ENCODE assay signal across 23 cellular contexts in the genomic region with DNA sequence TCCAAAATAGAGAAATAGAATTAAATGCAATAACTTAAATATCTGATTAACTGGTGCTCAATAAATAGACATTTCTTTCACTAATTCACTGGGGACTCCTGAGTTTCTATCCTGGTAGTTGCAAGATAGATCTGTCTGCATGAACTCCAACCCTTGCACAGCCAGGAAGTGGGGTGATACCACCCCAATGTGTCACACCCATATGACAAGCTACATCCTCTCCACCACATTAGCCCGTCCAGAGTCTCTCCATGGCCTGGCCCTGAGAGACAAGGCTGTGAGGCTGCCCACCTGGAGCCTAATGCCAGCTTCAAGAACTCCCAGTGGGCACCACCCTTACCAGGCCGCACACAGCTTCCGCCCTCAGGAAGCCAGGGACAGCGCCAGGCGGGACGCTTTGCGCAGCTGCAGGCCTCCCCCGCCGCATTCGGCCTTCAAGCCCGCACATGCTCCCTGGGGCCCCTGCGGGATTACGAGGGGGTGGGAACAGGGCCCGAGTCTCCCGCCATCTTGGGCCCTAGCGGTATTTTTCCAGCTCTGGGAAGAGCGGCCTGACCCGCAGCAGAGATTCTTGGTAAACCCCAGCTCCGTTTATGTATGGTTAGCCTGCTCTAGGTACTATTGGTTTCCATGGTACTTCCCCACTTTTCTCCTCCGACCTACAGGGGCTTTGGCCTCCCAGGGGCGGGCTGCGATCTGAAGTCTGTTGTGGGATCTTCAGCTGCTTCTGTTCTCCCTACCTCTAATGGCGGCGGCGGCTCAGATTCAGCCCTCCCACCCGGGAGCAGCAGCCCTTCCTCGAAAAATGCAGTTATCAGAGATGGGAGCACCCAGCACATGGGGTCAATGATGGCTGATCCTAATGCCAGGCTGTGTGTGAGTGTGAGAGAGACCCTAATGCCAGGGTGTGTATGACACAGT. TPM values are rescaled to one million over a fixed set of nuclear protein-coding genes. Genes with fewer than 3 reads are reported as not detected.
DNase-seq lines count a peak whose midpoint lies in the region; ATAC-seq, FAIRE-seq and TF ChIP-seq lines count a peak whose summit lies in the region.
"Had no signal": no experiment of that assay in that cellular context is flagged by ENCODE, and none has a peak within 500 bp of the region (broad histone marks: within the 10 kb centered on the region; RNA-seq: fewer than 3 reads in every experiment).

A gene (plus strand): TSS at position 496 of the 921 bp plus-strand sequence. CDS start 13,500 bp downstream, outside the sequence.

- whole genome bisulfite sequencing in spleen, 5 donors, result 91 to 96% (median 93%) methylated on average over 26 to 27 of the region's 27 CpGs

- ATAC-seq in DND-41 (ENCODE audit: insufficient read depth, low read depth), result peak; percentile 45; the same call in 1 of the 3 replicates
- ATAC-seq: PC-3, SK-N-SH treated with all-trans-retinoic acid at 6 μM for 48 hours had no signal

- no peak for FAIRE-seq in kidney (lab: Jason Lieb, UNC)
- FAIRE-seq: A204.1, GM12891, GM18507 had no signal

- intact Hi-C loops in kidney (cut with DNase I) (no loop called here), spleen (cut with DNase I; ENCODE audit: low total_unique reads) (no loop called here)

- H3K9me3 ChIP-seq in DND-41 (ENCODE audit: insufficient read depth, low read length, severe bottlenecking), result no peaks in the 10 kb centered on the region
- H3K9me3 ChIP-seq in kidney (ENCODE audit: control insufficient read depth in 1 of 2, low read length in 2 of 2), result no peaks in the 10 kb centered on the region
- H3K9me3 ChIP-seq in spleen, result no peaks in the 10 kb centered on the region
- H3K9me3 ChIP-seq: Caco-2, HAP-1 had no signal

- TF ChIP-seq POLR2A in spleen (IDR thresholded peaks at IDR 0.05), result no peak

- no peaks in the 10 kb centered on the region for H3K36me3 ChIP-seq in DND-41 (ENCODE audit: insufficient read depth, low read length)
- H3K36me3 ChIP-seq in H7 (replicated peaks; ENCODE audit: control insufficient read depth, insufficient read depth, low read length), result no peaks in the 10 kb centered on the region
- H3K36me3 ChIP-seq in kidney (ENCODE audit: control insufficient read depth in 1 of 2, insufficient read depth in 2 of 2, low read length in 2 of 2), result no peaks in the 10 kb centered on the region
- no peaks in the 10 kb centered on the region for H3K36me3 ChIP-seq in spleen
- H3K36me3 ChIP-seq: HAP-1 had no signal

- TF ChIP-seq CTCF in DND-41 (IDR thresholded peaks at IDR 0.05; ENCODE audit: borderline replicate concordance, extremely low read depth, low read length, poor library complexity, severe bottlenecking) (no peak), kidney (IDR thresholded peaks at IDR 0.05; ENCODE audit: borderline replicate concordance, extremely low read depth, insufficient read depth) (no peak), spleen (IDR thresholded peaks at IDR 0.05 in 8 of 11, conservative IDR thresholded peaks at IDR 0.05 in 3 of 11) (no peak)

- no peak within 1 kb of the TSS for H3K9ac ChIP-seq in DND-41 (ENCODE audit: low read depth, low read length)
- no peak within 1 kb of the TSS for H3K9ac ChIP-seq in kidney (ENCODE audit: low read length in 2 of 2)

- H3K4me3 ChIP-seq in DND-41 (ENCODE audit: low read depth in 1 of 2, low read length in 2 of 2) (no peak within 1 kb of the TSS), H7 (ENCODE audit: insufficient read depth, low read depth, low read length) (no peak within 1 kb of the TSS), kidney (ENCODE audit: low read length in 2 of 2) (no peak within 1 kb of the TSS), spleen (no peak within 1 kb of the TSS)
- H3K4me3 ChIP-seq: HAP-1 had no signal

- no peaks in the 10 kb centered on the region for H3K79me2 ChIP-seq in DND-41 (ENCODE audit: insufficient read depth, low read length)

- H3K27ac ChIP-seq in DND-41 (ENCODE audit: low read length) (no peak within 1 kb of the TSS), kidney (ENCODE audit: low read depth in 2 of 2, low read length in 2 of 2) (no peak within 1 kb of the TSS), spleen (no peak within 1 kb of the TSS)
- H3K27ac ChIP-seq: HL-60, RWPE1 had no signal

- H3K27me3 ChIP-seq in DND-41 (ENCODE audit: insufficient read depth, low read length, poor library complexity) (no peaks in the 10 kb centered on the region), H7 (ENCODE audit: control insufficient read depth, insufficient read depth, low read length) (no peaks in the 10 kb centered on the region), spleen (replicated peaks in 1 of 7) (peaks cover 0 to 5% (median 0%) of the 10 kb centered on the region in 7 donors)

- no peak for DNase-seq in DND-41
- peak; percentile 5 for DNase-seq in H7
- peak; percentile 69 for DNase-seq in kidney
- DNase-seq in spleen, result peak; percentile 69
- no peak for DNase-seq in dermis blood vessel endothelial cell
- DNase-seq in T-helper 2 cell, result no peak
- no peak for DNase-seq in NCI-H1436 (lab: John Stamatoyannopoulos, UW)
- DNase-seq: Caco-2; CD4-positive, alpha-beta T cell; NCI-H1105; NCI-H187; NCI-H526; PC-3; SIG-M5 had no signal

- no peaks in the 10 kb centered on the region for H4K20me1 ChIP-seq in DND-41 (ENCODE audit: insufficient read depth, low read length)

- no peaks in the 10 kb centered on the region for H3K4me1 ChIP-seq in DND-41 (ENCODE audit: insufficient read depth, low read length)
- no peaks in the 10 kb centered on the region for H3K4me1 ChIP-seq in kidney (ENCODE audit: control insufficient read depth in 1 of 2, insufficient read depth in 1 of 2, low read depth in 1 of 2, low read length in 2 of 2)
- H3K4me1 ChIP-seq in spleen, result no peaks in the 10 kb centered on the region
- H3K4me1 ChIP-seq: Caco-2, HAP-1 had no signal

- H2AFZ ChIP-seq in DND-41 (ENCODE audit: low read depth, low read length), result no peak within 1 kb of the TSS

- no peak within 1 kb of the TSS for H3K4me2 ChIP-seq in DND-41 (ENCODE audit: insufficient read depth, low read length)

RNA-seq across cellular contexts. Expression of the gene that starts here (rescaled TPM):
- total RNA-seq in H7 (2014; rRNA removed; shearing (Covaris generic)), result not detected in 2 replicates
- 0.06 TPM for total RNA-seq in kidney
- not detected for polyA plus RNA-seq in kidney (ENCODE audit: insufficient read depth, low read depth, low replicate concordance)
- total RNA-seq in spleen, result under 1 TPM; 0.09 to 0.98 (median 0.70) TPM
- under 1 TPM; 0.02 to 0.07 (median 0.06) TPM for polyA plus RNA-seq in spleen
- not detected in 2 replicates for total RNA-seq in dermis blood vessel endothelial cell
- total RNA-seq: Caco-2; CD4-positive, alpha-beta T cell; LHCN-M2; PC-3 had no signal
- polyA plus RNA-seq: BJ had no signal

Comparison
In these comparisons a context has a peak if more than half of its experiments do, and no peak if none do; other contexts are left out.
1. Peak in DNase-seq in H7; RNA of the gene not detected or under 1 TPM.
2. Peak in DNase-seq in kidney; RNA of the gene not detected or under 1 TPM.
3. Peak in DNase-seq in spleen; RNA of the gene not detected or under 1 TPM.